9 cellular contexts compared by ENCODE assay signal in the genomic region with DNA sequence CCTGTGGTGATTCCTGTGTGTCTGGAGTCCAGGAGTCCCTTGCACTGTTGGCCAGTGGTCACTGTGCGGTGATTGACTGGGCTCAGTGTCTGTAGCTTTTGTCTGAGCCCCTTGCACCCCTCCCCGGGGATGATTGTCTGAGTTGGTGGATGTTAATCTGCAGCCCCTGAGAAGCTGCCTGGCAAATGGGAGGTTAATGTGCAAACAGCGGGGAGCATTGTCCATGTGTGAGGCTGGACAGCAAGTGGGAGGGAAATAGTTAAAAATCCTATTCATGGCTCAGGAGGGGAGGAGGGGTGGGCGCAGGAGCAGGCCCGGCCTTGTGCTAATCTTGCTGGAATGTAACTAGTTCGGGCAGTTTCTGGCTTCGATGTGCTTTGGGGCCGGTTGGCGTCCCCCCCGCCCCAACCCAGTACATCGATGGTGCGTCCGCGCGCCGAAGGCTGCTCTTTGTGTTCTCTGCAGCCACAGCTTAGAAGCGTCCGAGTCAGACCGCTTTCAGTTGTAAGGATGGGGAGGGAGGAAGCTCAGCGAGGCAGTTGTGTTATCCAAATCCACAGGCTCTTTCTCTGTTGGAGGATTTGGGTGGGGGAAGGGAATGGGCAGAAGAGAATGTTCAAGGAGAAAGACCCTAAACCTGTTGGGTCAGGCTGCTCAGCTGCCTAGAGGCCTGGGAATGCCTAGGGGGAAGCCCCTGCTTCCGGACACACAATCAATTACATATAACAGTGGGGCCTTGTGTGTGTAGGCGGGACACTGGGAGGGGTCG.
DNase-seq lines count a peak whose midpoint lies in the region; ATAC-seq and TF ChIP-seq lines count a peak whose summit lies in the region.
"Had no signal": no experiment of that assay in that cellular context is flagged by ENCODE, and none has a peak within 500 bp of the region (broad histone marks: within the 10 kb centered on the region; RNA-seq: fewer than 3 reads in every experiment).

No MANE protein-coding gene starts in this region.

- peaks cover 2 to 3% of the 10 kb centered on the region in 2 donors for H3K27me3 Mint-ChIP-seq in CD8-positive, alpha-beta memory T cell
- H3K27me3 Mint-ChIP-seq: CD4-positive, CD25-positive, alpha-beta regulatory T cell had no signal

- no peaks in the 10 kb centered on the region for H3K27me3 ChIP-seq in SJCRH30
- no peaks in the 10 kb centered on the region for H3K27me3 ChIP-seq in CD8-positive, alpha-beta memory T cell (ENCODE audit: insufficient read depth, low read length, poor library complexity, severe bottlenecking)

- H3K36me3 Mint-ChIP-seq in CD8-positive, alpha-beta memory T cell, result no peaks in the 10 kb centered on the region
- H3K36me3 Mint-ChIP-seq: CD4-positive, CD25-positive, alpha-beta regulatory T cell had no signal

- DNase-seq in AG10803 (ENCODE audit: low read depth) (peak; percentile 53), SJCRH30 (peak; percentile 83 to 84), foreskin fibroblast (peak in 1 of 2 donors; percentile 54), omental fat pad (ENCODE audit: low spot score) (no peak), COR-L47 (lab: John Stamatoyannopoulos, UW) (no peak), CD1c-positive myeloid dendritic cell (ENCODE audit: extremely low spot score) (no peak)
- no peak for DNase-seq in CD8-positive, alpha-beta memory T cell
- DNase-seq: CD4-positive, CD25-positive, alpha-beta regulatory T cell had no signal

- POLR2A ChIA-PET in CD8-positive, alpha-beta memory T cell (lab: Charles Lee), result no interaction called here

- no peak overlapping the region for H3K4me3 Mint-ChIP-seq in CD8-positive, alpha-beta memory T cell
- H3K4me3 Mint-ChIP-seq: CD4-positive, CD25-positive, alpha-beta regulatory T cell had no signal

- no peaks in the 10 kb centered on the region for H3K4me1 Mint-ChIP-seq in CD8-positive, alpha-beta memory T cell

- peak overlapping the region in 2 of 8 donors; percentile 47 to 50 for H3K27ac Mint-ChIP-seq in CD8-positive, alpha-beta memory T cell
- H3K27ac Mint-ChIP-seq: CD4-positive, CD25-positive, alpha-beta regulatory T cell had no signal

- H3K4me3 ChIP-seq in AG10803 (ENCODE audit: low read length), result peak overlapping the region; percentile 35
- H3K4me3 ChIP-seq in SJCRH30, result peak overlapping the region; percentile 48
- peak overlapping the region; percentile 10 to 17 for H3K4me3 ChIP-seq in foreskin fibroblast (ENCODE audit: low read depth in 1 of 2, low read length in 2 of 2)
- H3K4me3 ChIP-seq in CD8-positive, alpha-beta memory T cell (ENCODE audit: low read length), result no peak overlapping the region

- H3K27ac ChIP-seq in SJCRH30, result peak overlapping the region; percentile 77
- H3K27ac ChIP-seq in CD8-positive, alpha-beta memory T cell (ENCODE audit: low read depth, low read length), result no peak overlapping the region

- H3K9me3 Mint-ChIP-seq in CD8-positive, alpha-beta memory T cell, result no peaks in the 10 kb centered on the region

- no peaks in the 10 kb centered on the region for H3K36me3 ChIP-seq in SJCRH30
- no peaks in the 10 kb centered on the region for H3K36me3 ChIP-seq in CD8-positive, alpha-beta memory T cell (ENCODE audit: insufficient read depth, low read length)

- CTCF ChIA-PET in CD8-positive, alpha-beta memory T cell (lab: Charles Lee), result interaction anchor here (1.6 to 1.9 kb wide), 2 partner anchors 10 to 44 kb away, joined by 3 to 9 read pairs; no protein-coding TSS in a partner anchor

- H3K4me1 ChIP-seq in SJCRH30, result peaks cover 68% of the 10 kb centered on the region
- H3K4me1 ChIP-seq in CD8-positive, alpha-beta memory T cell (ENCODE audit: insufficient read depth, low read length), result no peaks in the 10 kb centered on the region

- no peaks in the 10 kb centered on the region for H3K9me3 ChIP-seq in SJCRH30 (replicated peaks)
- no peaks in the 10 kb centered on the region for H3K9me3 ChIP-seq in CD8-positive, alpha-beta memory T cell (ENCODE audit: low read length)

- no peak for TF ChIP-seq CTCF in AG10803 (conservative IDR thresholded peaks at IDR 0.05; ENCODE audit: low read length)
- no peak for TF ChIP-seq CTCF in foreskin fibroblast (IDR thresholded peaks at IDR 0.05; ENCODE audit: low read depth, low read length)
- no peak for TF ChIP-seq CTCF in omental fat pad (IDR thresholded peaks at IDR 0.05)

- peak; percentile 39 for ATAC-seq in omental fat pad (ENCODE audit: low FRiP score)
- ATAC-seq in GM21619 (IDR thresholded peaks at IDR 0.05; ENCODE audit: unreplicated experiment), result no peak

Comparison
In these comparisons a context has a peak if more than half of its experiments do, and no peak if none do; other contexts are left out.
1. DNase-seq: peak in AG10803 (single experiment) and SJCRH30 (2 of 2); none in omental fat pad (single experiment), CD8-positive, alpha-beta memory T cell (0 of 5), COR-L47 (single experiment) and CD1c-positive myeloid dendritic cell (single experiment).